Comparison of ENCODE assay signal across 2 cellular contexts in genomic region chr4:114015444-114015899, GRCh38.
A peak's percentile ranks its signal among the peaks of the same experiment; 100 is the strongest.
TF ChIP-seq lines count a peak whose summit lies in the region.

No MANE protein-coding gene starts in this region.

TF ChIP-seq in A549, 52 proteins besides CTCF, POLR2A, EP300 and RAD21 (continued from another document and continues in another):
- TF ChIP-seq BCL3 (IDR thresholded peaks at IDR 0.05) (0 out of 3 replicates have a peak, but pooled peaks have one; percentile 57), ESRRA (IDR thresholded peaks at IDR 0.05; ENCODE audit: borderline replicate concordance, low read length) (no peak), HOXB5 (CRISPR knock-in tag; IDR thresholded peaks at IDR 0.05) (0 out of 2 replicates have a peak, but pooled peaks have one; percentile 64), CBX2 (IDR thresholded peaks at IDR 0.05; ENCODE audit: borderline replicate concordance, low read depth) (no peak), ZFP36 (IDR thresholded peaks at IDR 0.05; ENCODE audit: borderline replicate concordance, partially characterized antibody) (no peak), ZNF302 (CRISPR knock-in tag; IDR thresholded peaks at IDR 0.05) (no peak), NFE2L2 (conservative IDR thresholded peaks at IDR 0.05; ENCODE audit: low read length) (no peak), HOXB13 (CRISPR knock-in tag; IDR thresholded peaks at IDR 0.05; ENCODE audit: low read depth) (no peak), HOXA7 (CRISPR knock-in tag; IDR thresholded peaks at IDR 0.05) (no peak), HEYL (CRISPR knock-in tag; IDR thresholded peaks at IDR 0.05) (no peak), NR3C1 (IDR thresholded peaks at IDR 0.05) (no peak), BHLHE40 (IDR thresholded peaks at IDR 0.05; ENCODE audit: low read depth, low read length) (no peak), GATA3 (IDR thresholded peaks at IDR 0.05; ENCODE audit: borderline replicate concordance) (peak; percentile 88), RARB (CRISPR knock-in tag; IDR thresholded peaks at IDR 0.05) (no peak), HDAC2 (IDR thresholded peaks at IDR 0.05) (no peak), TP53 (CRISPR knock-in tag; IDR thresholded peaks at IDR 0.05) (no peak), JUN (IDR thresholded peaks at IDR 0.05) (peak; percentile 76), JUNB (IDR thresholded peaks at IDR 0.05) (peak; percentile 92), ATOH8 (CRISPR knock-in tag; IDR thresholded peaks at IDR 0.05; ENCODE audit: low read depth) (no peak), CHD2 (IDR thresholded peaks at IDR 0.05; ENCODE audit: low read length, partially characterized antibody) (no peak), NPAS2 (CRISPR knock-in tag; IDR thresholded peaks at IDR 0.05; ENCODE audit: borderline replicate concordance) (no peak), MAZ (IDR thresholded peaks at IDR 0.05; ENCODE audit: borderline replicate concordance, low read depth, low read length) (no peak), RFX5 (IDR thresholded peaks at IDR 0.05) (no peak), CEBPB (IDR thresholded peaks at IDR 0.05) (no peak; a peak in 1 of 4 replicates), CBX8 (IDR thresholded peaks at IDR 0.05) (no peak), MAFK (IDR thresholded peaks at IDR 0.05; ENCODE audit: partially characterized antibody) (no peak), PHF8 (IDR thresholded peaks at IDR 0.05; ENCODE audit: borderline replicate concordance, low read depth) (no peak), KDM5A (IDR thresholded peaks at IDR 0.05) (no peak), FOXS1 (CRISPR knock-in tag; IDR thresholded peaks at IDR 0.05) (peak; percentile 73; the same call in 1 of the 2 replicates), RCOR1 (IDR thresholded peaks at IDR 0.05; ENCODE audit: low read depth, low read length) (no peak), MAX (IDR thresholded peaks at IDR 0.05) (peak; percentile 45), ELK1 (IDR thresholded peaks at IDR 0.05; ENCODE audit: low read depth, low read length) (no peak), EHF (CRISPR knock-in tag; IDR thresholded peaks at IDR 0.05) (0 out of 2 replicates have a peak, but pooled peaks have one; percentile 29), FOSB (CRISPR knock-in tag; IDR thresholded peaks at IDR 0.05) (no peak), E2F6 (IDR thresholded peaks at IDR 0.05; ENCODE audit: borderline replicate concordance, low read depth) (no peak)

TF ChIP-seq in SK-N-SH, 30 proteins besides CTCF, POLR2A, EP300 and RAD21 (continued from another document):
- TF ChIP-seq PBX3 (IDR thresholded peaks at IDR 0.05) (peak; percentile 99), TAF1 (IDR thresholded peaks at IDR 0.05; ENCODE audit: borderline replicate concordance, low read depth, low read length) (peak; percentile 44; the same call in 1 of the 2 replicates), FOSL2 (IDR thresholded peaks at IDR 0.05; ENCODE audit: borderline replicate concordance, low read depth) (peak; percentile 96), GABPA (IDR thresholded peaks at IDR 0.05; ENCODE audit: low read depth) (no peak; the same call in 1 of the 2 replicates), SMC3 (IDR thresholded peaks at IDR 0.05; ENCODE audit: low read depth, low read length) (no peak), RXRA (IDR thresholded peaks at IDR 0.05; ENCODE audit: borderline replicate concordance, low read depth) (peak; percentile 90), FOXM1 (IDR thresholded peaks at IDR 0.05; ENCODE audit: low read depth) (peak; percentile 99), YY1 (IDR thresholded peaks at IDR 0.05; ENCODE audit: low read depth) (no peak), POLR2AphosphoS5 (IDR thresholded peaks at IDR 0.05; ENCODE audit: low read depth, low read length) (peak; percentile 92), ZBTB33 (IDR thresholded peaks at IDR 0.05; ENCODE audit: borderline replicate concordance, low read depth) (peak; percentile 89), GATA2 (CRISPR knock-in tag; IDR thresholded peaks at IDR 0.05) (no peak), TEAD4 (IDR thresholded peaks at IDR 0.05; ENCODE audit: borderline replicate concordance, insufficient read depth) (peak; percentile 100), REST (IDR thresholded peaks at IDR 0.05; ENCODE audit: low read depth, low read length) (0 out of 2 replicates have a peak, but pooled peaks have one; percentile 26), MAX (IDR thresholded peaks at IDR 0.05; ENCODE audit: low read depth) (peak; percentile 61)
